In genomic region chr5:112419596-112420110, GRCh38 we compare ENCODE assay signal across 9 cellular contexts. TPM values are rescaled to one million over a fixed set of nuclear protein-coding genes. Genes with fewer than 3 reads are reported as not detected.
A peak's percentile ranks its signal among the peaks of the same experiment; 100 is the strongest.
DNase-seq lines count a peak whose midpoint lies in the region; ATAC-seq and TF ChIP-seq lines count a peak whose summit lies in the region.
"Had no signal": no experiment of that assay in that cellular context is flagged by ENCODE, and none has a peak within 500 bp of the region (broad histone marks: within the 10 kb centered on the region; RNA-seq: fewer than 3 reads in every experiment).

No MANE protein-coding gene starts in this region.

- H3K9ac ChIP-seq in iPS-15b (ENCODE audit: low read depth, low read length): peak overlapping the region; percentile 47

- H3K4me1 ChIP-seq in A673 (ENCODE audit: insufficient read depth, low read length, poor library complexity, severe bottlenecking): peaks cover 10% of the 10 kb centered on the region
- H3K4me1 ChIP-seq in iPS-15b (ENCODE audit: control insufficient read depth, insufficient read depth, low read length): peaks cover 6% of the 10 kb centered on the region
- H3K4me1 ChIP-seq in gastrocnemius medialis: no peaks in the 10 kb centered on the region

- no peak for TF ChIP-seq CTCF in A673 (conservative IDR thresholded peaks at IDR 0.05; ENCODE audit: low read depth, low read length)
- TF ChIP-seq CTCF in GM10266 (IDR thresholded peaks at IDR 0.05; ENCODE audit: control insufficient read depth, insufficient read depth, low read depth, missing control alignments): no peak
- no peak for TF ChIP-seq CTCF in gastrocnemius medialis (IDR thresholded peaks at IDR 0.05 in 4 of 5, conservative IDR thresholded peaks at IDR 0.05 in 1 of 5)

- DNase-seq in A673 (ENCODE audit: low spot score) (peak; percentile 10), GM10266 (ENCODE audit: extremely low spot score) (peak; percentile 43), NCI-H1092 (lab: John Stamatoyannopoulos, UW) (peak; percentile 19), astrocyte of the hippocampus (ENCODE audit: low read depth, low spot score) (peak; percentile 74), gastrocnemius medialis (peak; percentile 7 to 27), NCI-H1694 (lab: John Stamatoyannopoulos, UW) (no peak)

- H3K36me3 ChIP-seq in A673 (ENCODE audit: insufficient read depth, low read length, poor library complexity, severe bottlenecking) (no peaks in the 10 kb centered on the region), iPS-15b (ENCODE audit: control insufficient read depth, insufficient read depth, low read length) (no peaks in the 10 kb centered on the region), gastrocnemius medialis (no peaks in the 10 kb centered on the region)

- peak overlapping the region; percentile 39 for H3K4me3 ChIP-seq in A673 (ENCODE audit: low read depth, low read length, poor library complexity, severe bottlenecking)
- H3K4me3 ChIP-seq in iPS-15b (ENCODE audit: low read depth, low read length): peak overlapping the region; percentile 92
- H3K4me3 ChIP-seq in gastrocnemius medialis: peak overlapping the region; percentile 72 to 94 (median 74)

- H3K27ac ChIP-seq in A673 (ENCODE audit: low read depth, low read length, poor library complexity, severe bottlenecking): no peak overlapping the region
- peak overlapping the region; percentile 61 to 80 (median 75) for H3K27ac ChIP-seq in gastrocnemius medialis

- intact Hi-C loops in A673 (cut with micrococcal nuclease; ENCODE audit: unreplicated experiment) (loop anchor here (1.0 to 2.0 kb wide), 2 partner anchors 209 to 245 kb away; no protein-coding TSS in a partner anchor), gastrocnemius medialis (cut with DNase I; ENCODE audit: low total_unique reads) (loop anchor here (1.0 to 5.0 kb wide), 4 partner anchors 209 to 869 kb away; no protein-coding TSS in a partner anchor)

- TF ChIP-seq POLR2A in gastrocnemius medialis (IDR thresholded peaks at IDR 0.05): no peak

- peak; percentile 12 for ATAC-seq in HG02610 (IDR thresholded peaks at IDR 0.05; ENCODE audit: unreplicated experiment)
- ATAC-seq in gastrocnemius medialis: peak; percentile 37 to 47

- H3K27me3 ChIP-seq in A673 (replicated peaks; ENCODE audit: insufficient read depth, low read depth, low read length, poor library complexity) (peaks cover 71% of the 10 kb centered on the region), iPS-15b (ENCODE audit: control insufficient read depth, insufficient read depth, low read length) (peaks cover 48% of the 10 kb centered on the region), gastrocnemius medialis (peaks cover 17 to 32% (median 31%) of the 10 kb centered on the region in 3 donors)

- CTCF ChIA-PET in A673 (lab: Charles Lee): interaction anchor here (0.6 to 1.2 kb wide), 3 partner anchors 8 to 83 kb away, joined by 3 to 4 read pairs (median 3); no protein-coding TSS in a partner anchor

- in situ Hi-C loops in gastrocnemius medialis (cut with MboI; ENCODE audit: low sequenced_read_pairs in 4 of 4): loop anchor here (5.0 to 25.0 kb wide), 4 partner anchors 207 to 245 kb away; no protein-coding TSS in a partner anchor

- BruUV-seq in A673 (replicated peaks; lab: Mats Ljungman, UMichigan): no TSS peak

- POLR2A ChIA-PET in A673 (lab: Charles Lee; ENCODE audit: low non-redundant PET): no interaction called here

- H3K9me3 ChIP-seq in A673 (ENCODE audit: low read depth, low read length, poor library complexity, severe bottlenecking) (no peaks in the 10 kb centered on the region), iPS-15b (ENCODE audit: control insufficient read depth, insufficient read depth, low read length) (no peaks in the 10 kb centered on the region), gastrocnemius medialis (no peaks in the 10 kb centered on the region)

RNA-seq across cellular contexts. Expression of gene EPB41L4A, which starts 0.6 kb away (rescaled TPM):
- not detected in 2 replicates for total RNA-seq in A673 (2021)
- total RNA-seq in gastrocnemius medialis: 10 to 100 TPM in 1 of 4 donors, 1 to 10 TPM in 3; 1.8 to 10.6 (median 3.8) TPM
- total RNA-seq: LHCN-M2 had no signal

Comparison
In these comparisons a context has a peak if more than half of its experiments do, and no peak if none do; other contexts are left out.
1. H3K4me3 ChIP-seq: peak in every context shown above with its lines; median percentile 92 in iPS-15b; 74 in gastrocnemius medialis; 39 in A673.